Comparison of ENCODE assay signal across 10 cellular contexts in the genomic region with DNA sequence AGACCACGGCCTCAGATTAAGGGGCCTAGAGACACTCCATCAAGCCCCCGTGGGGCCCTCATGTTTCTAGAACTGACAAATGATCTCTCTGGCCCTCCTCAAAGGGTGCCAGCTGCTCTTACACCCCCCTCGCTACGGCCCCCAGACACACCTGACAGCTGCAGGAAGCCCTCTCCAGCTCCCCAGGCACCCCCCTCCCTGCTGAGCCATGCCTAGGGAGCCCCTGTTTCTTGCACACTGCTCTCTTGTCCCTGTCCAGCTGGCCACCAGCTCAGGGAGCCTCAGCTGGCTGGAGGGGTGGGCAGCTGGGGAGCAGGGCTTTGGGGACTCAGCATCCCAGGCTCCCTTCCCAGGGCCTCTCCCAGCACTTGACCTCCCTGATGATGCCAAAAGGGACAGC. TPM values are rescaled to one million over a fixed set of nuclear protein-coding genes. Genes with fewer than 3 reads are reported as not detected.
DNase-seq lines count a peak whose midpoint lies in the region; ATAC-seq and TF ChIP-seq lines count a peak whose summit lies in the region.
"Had no signal": no experiment of that assay in that cellular context is flagged by ENCODE, and none has a peak within 500 bp of the region (broad histone marks: within the 10 kb centered on the region; RNA-seq: fewer than 3 reads in every experiment).

No MANE protein-coding gene starts in this region.

- H3K4me1 ChIP-seq in IMR-90 (ENCODE audit: control insufficient read depth, insufficient read depth, low read length), result peaks cover 31% of the 10 kb centered on the region
- peaks cover 21% of the 10 kb centered on the region for H3K4me1 ChIP-seq in RWPE2 (ENCODE audit: insufficient read depth, poor library complexity, severe bottlenecking)
- peaks cover 63% of the 10 kb centered on the region for H3K4me1 ChIP-seq in skeletal muscle satellite cell (ENCODE audit: control insufficient read depth, insufficient read depth, low read length)

- H3K9ac ChIP-seq in IMR-90 (ENCODE audit: low read depth, low read length) (no peak overlapping the region), skeletal muscle satellite cell (ENCODE audit: low read depth, low read length) (peak overlapping the region; percentile 52)

- dilution Hi-C loops in IMR-90 (cut with HindIII; ENCODE audit: low sequenced_read_pairs, unreplicated experiment), result no loop called here

- H3K9me3 ChIP-seq in IMR-90 (ENCODE audit: control insufficient read depth, insufficient read depth, low read length) (no peaks in the 10 kb centered on the region), RWPE2 (ENCODE audit: severe bottlenecking) (no peaks in the 10 kb centered on the region), skeletal muscle satellite cell (replicated peaks; ENCODE audit: low read length) (no peaks in the 10 kb centered on the region)
- H3K9me3 ChIP-seq: Peyer's patch had no signal

- in situ Hi-C loops in IMR-90 (cut with MboI; ENCODE audit: low sequenced_read_pairs), result no loop called here

- POLR2A ChIA-PET in IMR-90 (lab: Charles Lee; ENCODE audit: unreplicated experiment), result no interaction called here

- no peak overlapping the region for H2BK120ac ChIP-seq in IMR-90 (ENCODE audit: low read depth, low read length)

- H2BK15ac ChIP-seq in IMR-90 (ENCODE audit: low read depth, low read length), result no peak overlapping the region

- H4K20me1 ChIP-seq in IMR-90 (ENCODE audit: insufficient read depth, low read length), result peaks cover 9% of the 10 kb centered on the region; the same call in 1 of the 2 replicates

- no peak overlapping the region for H3K14ac ChIP-seq in IMR-90 (replicated peaks; ENCODE audit: low read depth, low read length)

- no peaks in the 10 kb centered on the region for H3K27me3 ChIP-seq in IMR-90 (ENCODE audit: control insufficient read depth, insufficient read depth, low read length)
- no peaks in the 10 kb centered on the region for H3K27me3 ChIP-seq in RWPE2 (ENCODE audit: insufficient read depth, poor library complexity, severe bottlenecking)
- H3K27me3 ChIP-seq in skeletal muscle satellite cell (ENCODE audit: control insufficient read depth, insufficient read depth, low read length), result no peaks in the 10 kb centered on the region
- H3K27me3 ChIP-seq: Peyer's patch had no signal

- no peak overlapping the region for H4K5ac ChIP-seq in IMR-90 (ENCODE audit: low read depth, low read length)

- CTCF ChIA-PET in IMR-90 (lab: Yijun Ruan, JAX), result interaction anchor here (1.5 to 2.5 kb wide), 3 partner anchors 13 to 34 kb away, joined by 6 to 19 read pairs (median 6); no protein-coding TSS in a partner anchor

- BruUV-seq in IMR-90 (replicated peaks; lab: Mats Ljungman, UMichigan), result no TSS peak

- no peak overlapping the region for H3K4me2 ChIP-seq in IMR-90 (ENCODE audit: low read depth, low read length)
- peak overlapping the region; percentile 82 for H3K4me2 ChIP-seq in skeletal muscle satellite cell (ENCODE audit: low read length)

- TF ChIP-seq POLR2A in IMR-90 (IDR thresholded peaks at IDR 0.05; ENCODE audit: low read depth, low read length), result no peak

- no peak overlapping the region; the same call in 1 of the 2 replicates for H3K4ac ChIP-seq in IMR-90 (ENCODE audit: low read depth, low read length)

- H3K18ac ChIP-seq in IMR-90 (ENCODE audit: low read depth, low read length), result no peak overlapping the region

- H3K36me3 ChIP-seq in IMR-90 (ENCODE audit: control insufficient read depth, insufficient read depth, low read length), result no peaks in the 10 kb centered on the region
- peaks cover 6% of the 10 kb centered on the region for H3K36me3 ChIP-seq in RWPE2 (ENCODE audit: low read depth)
- no peaks in the 10 kb centered on the region for H3K36me3 ChIP-seq in skeletal muscle satellite cell (ENCODE audit: insufficient read depth, low read length)
- H3K36me3 ChIP-seq: Peyer's patch had no signal

- no peak for TF ChIP-seq RAD21 in IMR-90 (IDR thresholded peaks at IDR 0.05; ENCODE audit: low read length)

- no peak overlapping the region for H3K56ac ChIP-seq in IMR-90 (ENCODE audit: extremely low read depth, insufficient read depth, low read length)

- H2BK5ac ChIP-seq in IMR-90 (ENCODE audit: low read depth, low read length, poor library complexity, severe bottlenecking), result no peak overlapping the region

- no peak overlapping the region for H4K8ac ChIP-seq in IMR-90 (ENCODE audit: low read depth in 2 of 2, low read length in 2 of 2)

- intact Hi-C loops in IMR-90 (cut with micrococcal nuclease) (no loop called here), left ventricle myocardium superior (cut with micrococcal nuclease) (no loop called here), left colon (cut with DNase I, micrococcal nuclease) (no loop called here)

- TF ChIP-seq CTCF in IMR-90 (conservative IDR thresholded peaks at IDR 0.05; ENCODE audit: low read depth, low read length), result no peak
- TF ChIP-seq CTCF in RWPE2 (IDR thresholded peaks at IDR 0.05; ENCODE audit: poor library complexity, severe bottlenecking), result no peak

- H3K9me1 ChIP-seq in IMR-90 (ENCODE audit: insufficient read depth, low read length), result peaks cover 11% of the 10 kb centered on the region

- H3K27ac ChIP-seq in IMR-90 (ENCODE audit: insufficient read depth, low read length) (no peak overlapping the region), RWPE2 (ENCODE audit: poor library complexity, severe bottlenecking) (peak overlapping the region; percentile 98)

- no peak overlapping the region for H2AFZ ChIP-seq in IMR-90 (replicated peaks; ENCODE audit: low read length, poor library complexity)

- H3K79me1 ChIP-seq in IMR-90 (ENCODE audit: low read depth in 1 of 2, low read length in 2 of 2), result peaks cover 20 to 56% of the 10 kb centered on the region in 2 experiments; a peak in 3 of 4 replicates

- no peak overlapping the region for H2BK20ac ChIP-seq in IMR-90 (ENCODE audit: low read depth, low read length)

- H2AK9ac ChIP-seq in IMR-90 (replicated peaks; ENCODE audit: low read depth, low read length, poor library complexity), result no peak overlapping the region

- DNase-seq in IMR-90, result no peak
- DNase-seq in RWPE2 (ENCODE audit: low spot score), result no peak
- peak; percentile 28 for DNase-seq in left ventricle myocardium superior
- DNase-seq in left colon, result no peak
- no peak for DNase-seq in stimulated activated CD4-positive, alpha-beta T cell treated with anti-CD3 and anti-CD28 coated beads, Interleukin-2, amount 100 ng/mL, for 48 hours
- DNase-seq in glomerular visceral epithelial cell (ENCODE audit: extremely low spot score), result no peak
- DNase-seq in NCI-H446 treated with DMSO at 0.1 percent for 48 hours (lab: John Stamatoyannopoulos, UW), result no peak
- DNase-seq: activated CD4-positive, alpha-beta T cell treated with anti-CD3 and anti-CD28 coated beads, Interleukin-2, amount 10 ng/mL, durations not matched to agents 24 days and 14 days; Peyer's patch had no signal

- H2AK5ac ChIP-seq in IMR-90 (ENCODE audit: low read depth, low read length), result peak overlapping the region; percentile 77

- no peak overlapping the region for H3K4me3 ChIP-seq in IMR-90 (ENCODE audit: insufficient read depth, low read depth, low read length)
- H3K4me3 ChIP-seq in RWPE2 (ENCODE audit: severe bottlenecking), result no peak overlapping the region
- H3K4me3 ChIP-seq in skeletal muscle satellite cell (ENCODE audit: low read length), result peak overlapping the region; percentile 68

- no peak overlapping the region for H4K91ac ChIP-seq in IMR-90 (ENCODE audit: insufficient read depth, low read depth, low read length)

- no peak overlapping the region for H3K23ac ChIP-seq in IMR-90 (ENCODE audit: low read depth, low read length)

- ATAC-seq in IMR-90 (ENCODE audit: low read depth), result no peak
- ATAC-seq in RWPE2 (ENCODE audit: low read depth), result no peak
- no peak for ATAC-seq in left ventricle myocardium superior
- ATAC-seq in left colon, result no peak

- 42% methylated on average over 2 of the region's 4 CpGs; no CpG with 5 or more reads in 1 of the 2 experiments for WGBS in IMR-90 (ENCODE audit: extremely low coverage in 2 of 2, insufficient read length in 1 of 2), 2 experiments

TF ChIP-seq in IMR-90, 13 proteins besides CTCF, POLR2A, EP300 and RAD21 (continues in another document):
- TF ChIP-seq, protein P1, sequence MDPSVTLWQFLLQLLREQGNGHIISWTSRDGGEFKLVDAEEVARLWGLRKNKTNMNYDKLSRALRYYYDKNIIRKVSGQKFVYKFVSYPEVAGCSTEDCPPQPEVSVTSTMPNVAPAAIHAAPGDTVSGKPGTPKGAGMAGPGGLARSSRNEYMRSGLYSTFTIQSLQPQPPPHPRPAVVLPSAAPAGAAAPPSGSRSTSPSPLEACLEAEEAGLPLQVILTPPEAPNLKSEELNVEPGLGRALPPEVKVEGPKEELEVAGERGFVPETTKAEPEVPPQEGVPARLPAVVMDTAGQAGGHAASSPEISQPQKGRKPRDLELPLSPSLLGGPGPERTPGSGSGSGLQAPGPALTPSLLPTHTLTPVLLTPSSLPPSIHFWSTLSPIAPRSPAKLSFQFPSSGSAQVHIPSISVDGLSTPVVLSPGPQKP (IDR thresholded peaks at IDR 0.05; ENCODE audit: borderline replicate concordance, low read depth, low read length), result no peak
- TF ChIP-seq CEBPB (IDR thresholded peaks at IDR 0.05; ENCODE audit: low read depth, low read length), result no peak
- no peak for TF ChIP-seq BHLHE40 (IDR thresholded peaks at IDR 0.05; ENCODE audit: low read depth, low read length)
- TF ChIP-seq RCOR1 (IDR thresholded peaks at IDR 0.05; ENCODE audit: insufficient replicate concordance, low read length), result no peak
- TF ChIP-seq, protein P2, sequence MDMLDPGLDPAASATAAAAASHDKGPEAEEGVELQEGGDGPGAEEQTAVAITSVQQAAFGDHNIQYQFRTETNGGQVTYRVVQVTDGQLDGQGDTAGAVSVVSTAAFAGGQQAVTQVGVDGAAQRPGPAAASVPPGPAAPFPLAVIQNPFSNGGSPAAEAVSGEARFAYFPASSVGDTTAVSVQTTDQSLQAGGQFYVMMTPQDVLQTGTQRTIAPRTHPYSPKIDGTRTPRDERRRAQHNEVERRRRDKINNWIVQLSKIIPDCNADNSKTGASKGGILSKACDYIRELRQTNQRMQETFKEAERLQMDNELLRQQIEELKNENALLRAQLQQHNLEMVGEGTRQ (IDR thresholded peaks at IDR 0.05; ENCODE audit: low read depth, low read length), result no peak
- no peak for TF ChIP-seq NFE2L2 (IDR thresholded peaks at IDR 0.05; ENCODE audit: low read depth, low read length)
- no peak for TF ChIP-seq SMC3 (IDR thresholded peaks at IDR 0.05; ENCODE audit: low read depth, low read length)
- no peak for TF ChIP-seq FOS (IDR thresholded peaks at IDR 0.05; ENCODE audit: low read depth, low read length)
- TF ChIP-seq RFX5 (IDR thresholded peaks at IDR 0.05; ENCODE audit: low read depth, low read length), result no peak
- TF ChIP-seq MAFK (IDR thresholded peaks at IDR 0.05; ENCODE audit: low read depth, low read length), result no peak
- TF ChIP-seq CHD1 (IDR thresholded peaks at IDR 0.05; ENCODE audit: low read depth, low read length), result no peak

RNA-seq across cellular contexts. Expression of gene TNK2, which starts 14.8 kb away (rescaled TPM):
- total RNA-seq in IMR-90 (2012; rRNA removed) (2.2 TPM in 2 replicates), left ventricle myocardium superior (28.9 TPM), left colon (10 to 100 TPM; 18.3 to 33.9 TPM)
- polyA plus RNA-seq in IMR-90 (2012; rRNA removed), result 13.4 and 13.8 TPM in 2 replicates
- 10.2 and 10.5 TPM in 2 replicates for polyA plus RNA-seq in IMR-90 (2012; cell fraction: cytosol; rRNA removed)
- polyA plus RNA-seq in IMR-90 (2012; cell fraction: nucleus; rRNA removed; ENCODE audit: low replicate concordance), result 86.5 and 180 TPM in 2 replicates
- 5.6 and 8.1 TPM in 2 replicates for total RNA-seq in skeletal muscle satellite cell (2012; rRNA removed)
